ENCODE assay signal across 8 cellular contexts in genomic region chr9:33415152-33416038, GRCh38. TPM values are rescaled to one million over a fixed set of nuclear protein-coding genes. Genes with fewer than 3 reads are reported as not detected.
DNase-seq lines count a peak whose midpoint lies in the region; ATAC-seq and TF ChIP-seq lines count a peak whose summit lies in the region.

No MANE protein-coding gene starts in this region.

- no peak overlapping the region for H4K8ac ChIP-seq in IMR-90 (ENCODE audit: low read depth in 2 of 2, low read length in 2 of 2)

- intact Hi-C loops in IMR-90 (cut with micrococcal nuclease) = loop anchor here (1.0 kb wide), 2 partner anchors 40 to 128 kb away; no protein-coding TSS in a partner anchor
- intact Hi-C loops in left ventricle myocardium inferior (cut with micrococcal nuclease) = no loop called here

- H2BK5ac ChIP-seq in IMR-90 (ENCODE audit: low read depth, low read length, poor library complexity, severe bottlenecking) = no peak overlapping the region

- no peaks in the 10 kb centered on the region for H3K9me1 ChIP-seq in IMR-90 (ENCODE audit: insufficient read depth, low read length)

- H3K4me2 ChIP-seq in IMR-90 (ENCODE audit: low read depth, low read length) = no peak overlapping the region

- ATAC-seq in IMR-90 (ENCODE audit: low read depth) = peak; percentile 91
- no peak for ATAC-seq in HG02588 (IDR thresholded peaks at IDR 0.05; ENCODE audit: unreplicated experiment)

- H2AK9ac ChIP-seq in IMR-90 (replicated peaks; ENCODE audit: low read depth, low read length, poor library complexity) = peak overlapping the region; percentile 88

- H3K56ac ChIP-seq in IMR-90 (ENCODE audit: extremely low read depth, insufficient read depth, low read length) = no peak overlapping the region

- no peak overlapping the region for H3K27ac ChIP-seq in IMR-90 (ENCODE audit: insufficient read depth, low read length)
- H3K27ac ChIP-seq in left ventricle myocardium inferior (replicated peaks) = no peak overlapping the region
- peak overlapping the region; percentile 22 to 85 (median 76) for H3K27ac ChIP-seq in skin epidermis

- H3K4me3 ChIP-seq in IMR-90 (ENCODE audit: insufficient read depth, low read depth, low read length) = no peak overlapping the region
- no peak overlapping the region for H3K4me3 ChIP-seq in left ventricle myocardium inferior
- H3K4me3 ChIP-seq in skin epidermis = no peak overlapping the region

- H3K9me3 ChIP-seq in IMR-90 (ENCODE audit: control insufficient read depth, insufficient read depth, low read length) = no peaks in the 10 kb centered on the region
- no peaks in the 10 kb centered on the region for H3K9me3 ChIP-seq in left ventricle myocardium inferior (replicated peaks)

- H2BK20ac ChIP-seq in IMR-90 (ENCODE audit: low read depth, low read length) = no peak overlapping the region

- BruUV-seq in IMR-90 (replicated peaks; lab: Mats Ljungman, UMichigan) = no TSS peak

- H3K4me1 ChIP-seq in IMR-90 (ENCODE audit: control insufficient read depth, insufficient read depth, low read length) (no peaks in the 10 kb centered on the region), left ventricle myocardium inferior (peaks cover 14% of the 10 kb centered on the region)

- CTCF ChIA-PET in IMR-90 (lab: Yijun Ruan, JAX) = interaction anchor here (0.6 to 3.0 kb wide), 7 partner anchors 11 to 1987 kb away, joined by 3 to 14 read pairs (median 4); partner anchors contain the start of gene AQP3

- no peak overlapping the region for H4K91ac ChIP-seq in IMR-90 (ENCODE audit: insufficient read depth, low read depth, low read length)

- no peak overlapping the region for H3K14ac ChIP-seq in IMR-90 (replicated peaks; ENCODE audit: low read depth, low read length)

- no peak overlapping the region for H3K4ac ChIP-seq in IMR-90 (ENCODE audit: low read depth, low read length)

- no peak overlapping the region for H2BK120ac ChIP-seq in IMR-90 (ENCODE audit: low read depth, low read length)

- H2AK5ac ChIP-seq in IMR-90 (ENCODE audit: low read depth, low read length) = 0 out of 2 replicates have a peak overlapping the region, but pooled peaks have one; percentile 46

- H3K27me3 ChIP-seq in IMR-90 (ENCODE audit: control insufficient read depth, insufficient read depth, low read length) = peaks cover 15% of the 10 kb centered on the region
- H3K27me3 ChIP-seq in left ventricle myocardium inferior (ENCODE audit: low read depth) = no peaks in the 10 kb centered on the region

- in situ Hi-C loops in IMR-90 (cut with MboI; ENCODE audit: low sequenced_read_pairs) = loop anchor here (25.0 kb wide), 1 partner anchor 297 kb away; no protein-coding TSS in a partner anchor

- no peak overlapping the region for H3K9ac ChIP-seq in IMR-90 (ENCODE audit: low read depth, low read length)

- dilution Hi-C loops in IMR-90 (cut with HindIII; ENCODE audit: low sequenced_read_pairs, unreplicated experiment) = no loop called here

- POLR2A ChIA-PET in IMR-90 (lab: Charles Lee; ENCODE audit: unreplicated experiment) = no interaction called here

- 42% methylated on average over 5 of the region's 17 CpGs; no CpG with 5 or more reads in 1 of the 2 experiments for WGBS in IMR-90 (ENCODE audit: extremely low coverage in 2 of 2, insufficient read length in 1 of 2), 2 experiments

- peak overlapping the region; percentile 81 for H2AFZ ChIP-seq in IMR-90 (replicated peaks; ENCODE audit: low read length, poor library complexity)

- no peaks in the 10 kb centered on the region for H3K79me1 ChIP-seq in IMR-90 (ENCODE audit: low read depth in 1 of 2, low read length in 2 of 2)

- no peaks in the 10 kb centered on the region for H3K36me3 ChIP-seq in IMR-90 (ENCODE audit: control insufficient read depth, insufficient read depth, low read length)
- no peaks in the 10 kb centered on the region for H3K36me3 ChIP-seq in left ventricle myocardium inferior

- no peak overlapping the region for H2BK15ac ChIP-seq in IMR-90 (ENCODE audit: low read depth, low read length)

- TF ChIP-seq RAD21 in IMR-90 (IDR thresholded peaks at IDR 0.05; ENCODE audit: low read length) = peak; percentile 58

- TF ChIP-seq POLR2A in IMR-90 (IDR thresholded peaks at IDR 0.05; ENCODE audit: low read depth, low read length) = no peak

- H3K23ac ChIP-seq in IMR-90 (ENCODE audit: low read depth, low read length) = no peak overlapping the region

- DNase-seq in NCI-H82 (lab: John Stamatoyannopoulos, UW) (peak; percentile 67), NCI-H82 treated with DMSO at 0.1 percent for 48 hours (lab: John Stamatoyannopoulos, UW; ENCODE audit: unreplicated experiment) (no peak), IMR-90 (peak; percentile 22), SKM-1 treated with dmso at 0.1 percent for 144 hours (lab: John Stamatoyannopoulos, UW; ENCODE audit: unreplicated experiment) (peak; percentile 31), left ventricle myocardium inferior (peak; percentile 71)
- DNase-seq in activated naive CD8-positive, alpha-beta T cell treated with anti-CD3 and anti-CD28 coated beads, Interleukin-2, amount 50 U/mL, for 16 hours (ENCODE audit: low read depth, low spot score) = peak; percentile 62

- TF ChIP-seq CTCF in IMR-90 (conservative IDR thresholded peaks at IDR 0.05; ENCODE audit: low read depth, low read length) (peak; percentile 67), left ventricle myocardium inferior (IDR thresholded peaks at IDR 0.05; ENCODE audit: borderline replicate concordance) (peak; percentile 86)

- H4K5ac ChIP-seq in IMR-90 (ENCODE audit: low read depth, low read length) = no peak overlapping the region

- H4K20me1 ChIP-seq in IMR-90 (ENCODE audit: insufficient read depth, low read length) = no peaks in the 10 kb centered on the region

- no peak overlapping the region for H3K18ac ChIP-seq in IMR-90 (ENCODE audit: low read depth, low read length)

TF ChIP-seq in IMR-90, 13 proteins besides CTCF, POLR2A, EP300 and RAD21:
- TF ChIP-seq MXI1 (IDR thresholded peaks at IDR 0.05; ENCODE audit: borderline replicate concordance, low read depth, low read length) (no peak), SMC3 (IDR thresholded peaks at IDR 0.05; ENCODE audit: low read depth, low read length) (peak; percentile 58)

RNA-seq across cellular contexts. Expression of gene AQP7, which starts 13.0 kb away (rescaled TPM):
- total RNA-seq in IMR-90 (2012; rRNA removed) (0.28 TPM in 1 of 2 replicates, not detected in the other), left ventricle myocardium inferior (150 TPM)
- 0.07 TPM in 1 of 2 replicates, not detected in the other for polyA plus RNA-seq in IMR-90 (2012; rRNA removed)
- 0.05 and 0.20 TPM in 2 replicates for polyA plus RNA-seq in IMR-90 (2012; cell fraction: cytosol; rRNA removed)
- 0.42 and 0.61 TPM in 2 replicates for polyA plus RNA-seq in IMR-90 (2012; cell fraction: nucleus; rRNA removed; ENCODE audit: low replicate concordance)

RNA-seq across cellular contexts. Expression of gene AQP3, which starts 32.0 kb away (rescaled TPM):
- total RNA-seq in IMR-90 (2012; rRNA removed) = 3.3 and 3.8 TPM in 2 replicates
- 10.4 and 12.2 TPM in 2 replicates for polyA plus RNA-seq in IMR-90 (2012; rRNA removed)
- 14.4 and 24.3 TPM in 2 replicates for polyA plus RNA-seq in IMR-90 (2012; cell fraction: cytosol; rRNA removed)
- polyA plus RNA-seq in IMR-90 (2012; cell fraction: nucleus; rRNA removed; ENCODE audit: low replicate concordance) = 9.0 and 17.5 TPM in 2 replicates
- 13.6 TPM for total RNA-seq in left ventricle myocardium inferior

RNA-seq across cellular contexts. Expression of gene NOL6, which starts 58.3 kb away (rescaled TPM):
- 42.8 and 47.3 TPM in 2 replicates for total RNA-seq in IMR-90 (2012; rRNA removed)
- 71.7 and 75.1 TPM in 2 replicates for polyA plus RNA-seq in IMR-90 (2012; rRNA removed)
- polyA plus RNA-seq in IMR-90 (2012; cell fraction: cytosol; rRNA removed) = 40.8 and 45.2 TPM in 2 replicates
- 72.9 and 141 TPM in 2 replicates for polyA plus RNA-seq in IMR-90 (2012; cell fraction: nucleus; rRNA removed; ENCODE audit: low replicate concordance)
- total RNA-seq in left ventricle myocardium inferior = 13.4 TPM

Comparison
In these comparisons a context has a peak if more than half of its experiments do, and no peak if none do; other contexts are left out.
1. H3K27ac ChIP-seq: peak in skin epidermis (21 of 21); none in IMR-90 (single experiment) and left ventricle myocardium inferior (single experiment).
2. RNA of gene AQP7, which starts 13.0 kb away (total RNA-seq): 150 TPM in left ventricle myocardium inferior (single experiment); 0.28 TPM in IMR-90; every median in the first group is over 100 times any median in the second.